ENCODE assay signal across 19 cellular contexts in the genomic region with DNA sequence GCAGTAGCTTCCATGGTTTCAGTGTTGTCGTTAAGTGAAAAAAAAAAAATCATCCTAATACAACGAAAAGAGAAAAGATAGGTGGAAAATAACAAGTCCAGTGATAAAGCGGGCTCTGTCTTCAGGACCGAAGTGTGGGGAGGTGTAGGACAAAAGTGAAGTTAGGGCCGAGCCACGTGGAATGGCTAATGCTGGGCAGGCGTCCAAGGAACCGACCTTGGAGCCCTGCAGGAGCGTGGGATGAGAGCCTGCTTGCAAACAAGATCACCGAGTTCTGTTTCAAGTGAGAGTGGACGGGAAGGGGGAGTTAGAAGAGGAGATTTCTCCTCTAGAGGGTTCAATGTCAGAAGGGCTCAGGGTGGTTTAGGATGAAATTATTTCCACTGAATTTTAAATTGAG. TPM values are rescaled to one million over a fixed set of nuclear protein-coding genes. Genes with fewer than 3 reads are reported as not detected.
DNase-seq lines count a peak whose midpoint lies in the region; ATAC-seq and TF ChIP-seq lines count a peak whose summit lies in the region.
"Had no signal": no experiment of that assay in that cellular context is flagged by ENCODE, and none has a peak within 500 bp of the region (broad histone marks: within the 10 kb centered on the region; RNA-seq: fewer than 3 reads in every experiment).

No MANE protein-coding gene starts in this region.

- TF ChIP-seq CTCF in heart left ventricle (IDR thresholded peaks at IDR 0.05) = no peak
- TF ChIP-seq CTCF in parathyroid adenoma (IDR thresholded peaks at IDR 0.05) = no peak
- no peak for TF ChIP-seq CTCF in progenitor cell of endocrine pancreas (IDR thresholded peaks at IDR 0.05; ENCODE audit: unreplicated experiment)

- H3K9me3 ChIP-seq in heart left ventricle = no peaks in the 10 kb centered on the region
- no peaks in the 10 kb centered on the region for H3K9me3 ChIP-seq in parathyroid adenoma (ENCODE audit: control insufficient read depth, low read length)
- H3K9me3 ChIP-seq: BLaER1 treated with 17β-estradiol and CSF1 and Interleukin-3, amounts not matched to agents 10 nM and 100 nM had no signal

- peak overlapping the region; percentile 70 for H2AFZ ChIP-seq in parathyroid adenoma

- DNase-seq in COLO829 (ENCODE audit: low spot score) = peak; percentile 42
- DNase-seq in amniotic epithelial cell (ENCODE audit: low read depth) = peak; percentile 41
- DNase-seq in heart left ventricle = peak; percentile 70 to 86 (median 74)
- no peak for DNase-seq in MV-4-11 (lab: John Stamatoyannopoulos, UW)
- DNase-seq in NCI-H2081 treated with DMSO at 0.1 percent for 48 hours (lab: John Stamatoyannopoulos, UW) = no peak
- no peak for DNase-seq in activated T-helper 1 cell treated with anti-CD3 and anti-CD28 coated beads, Interleukin-12 subunit alpha, Interleukin-12 subunit beta, Interleukin-2, Interleukin-4 antibody, amounts not matched to agents 30 ng/mL and 10 ng/mL and 1 ng/mL, durations not matched to agents 14 hours and 24 hours and 36 hours (ENCODE audit: low spot score)
- no peak for DNase-seq in progenitor cell of endocrine pancreas (ENCODE audit: low spot score, unreplicated experiment)
- DNase-seq: activated CD4-positive, alpha-beta T cell treated with anti-CD3 and anti-CD28 coated beads, Interleukin-2, amount 10 ng/mL, durations not matched to agents 7 days and 5 days; GOT3; PC-3; stimulated activated CD4-positive, alpha-beta T cell treated with anti-CD3 and anti-CD28 coated beads, Interleukin-2, amount 100 ng/mL, for 48 hours; T-helper 17 cell had no signal

- H3K36me3 Mint-ChIP-seq in activated T-helper 1 cell treated with anti-CD3 and anti-CD28 coated beads, Interleukin-12 subunit alpha, Interleukin-12 subunit beta, Interleukin-2, Interleukin-4 antibody, amounts not matched to agents 30 ng/mL and 10 ng/mL and 1 ng/mL, durations not matched to agents 14 hours and 24 hours and 36 hours (ENCODE audit: low read depth) = no peaks in the 10 kb centered on the region
- no peaks in the 10 kb centered on the region for H3K36me3 Mint-ChIP-seq in progenitor cell of endocrine pancreas (ENCODE audit: insufficient read depth)
- H3K36me3 Mint-ChIP-seq: stimulated activated effector memory CD8-positive, alpha-beta T cell treated with anti-CD3 and anti-CD28 coated beads, Interleukin-12 subunit alpha, Interleukin-12 subunit beta, amount 100 ng/mL, for 72 hours had no signal

- H3K27me3 ChIP-seq in heart left ventricle = no peaks in the 10 kb centered on the region
- no peaks in the 10 kb centered on the region for H3K27me3 ChIP-seq in parathyroid adenoma (ENCODE audit: control insufficient read depth, insufficient read depth, low read length)
- H3K27me3 ChIP-seq: BLaER1 treated with 17β-estradiol and CSF1 and Interleukin-3, amounts not matched to agents 10 nM and 100 nM had no signal

- WGBS in heart left ventricle, 4 donors = 9 to 14% (median 12%) methylated on average over 11 of the region's 11 CpGs

- H3K79me2 ChIP-seq in parathyroid adenoma = no peaks in the 10 kb centered on the region

- no peaks in the 10 kb centered on the region for H3K9me3 Mint-ChIP-seq in activated T-helper 1 cell treated with anti-CD3 and anti-CD28 coated beads, Interleukin-12 subunit alpha, Interleukin-12 subunit beta, Interleukin-2, Interleukin-4 antibody, amounts not matched to agents 30 ng/mL and 10 ng/mL and 1 ng/mL, durations not matched to agents 14 hours and 24 hours and 36 hours
- no peaks in the 10 kb centered on the region for H3K9me3 Mint-ChIP-seq in progenitor cell of endocrine pancreas (ENCODE audit: low read depth)
- H3K9me3 Mint-ChIP-seq: activated CD4-positive, alpha-beta T cell treated with anti-CD3 and anti-CD28 coated beads, Interleukin-2, amount 10 ng/mL, durations not matched to agents 7 days and 5 days; activated T-helper 2 cell treated with anti-CD3 and anti-CD28 coated beads, Interferon-gamma antibody, Interleukin-2, Interleukin-4, amounts not matched to agents 10 μg/mL and 5 μg/mL and 100 μg/mL, durations not matched to agents 14 hours and 24 hours and 36 hours; central memory CD8-positive, alpha-beta T cell; stimulated activated effector memory CD8-positive, alpha-beta T cell treated with anti-CD3 and anti-CD28 coated beads, Interleukin-12 subunit alpha, Interleukin-12 subunit beta, amount 100 ng/mL, for 72 hours had no signal

- peaks cover 0 to 12% (median 5%) of the 10 kb centered on the region in 12 donors for H3K4me1 ChIP-seq in heart left ventricle
- peaks cover 12% of the 10 kb centered on the region for H3K4me1 ChIP-seq in parathyroid adenoma

- H3K4me3 Mint-ChIP-seq in activated T-helper 1 cell treated with anti-CD3 and anti-CD28 coated beads, Interleukin-12 subunit alpha, Interleukin-12 subunit beta, Interleukin-2, Interleukin-4 antibody, amounts not matched to agents 30 ng/mL and 10 ng/mL and 1 ng/mL, durations not matched to agents 14 hours and 24 hours and 36 hours = no peak overlapping the region
- no peak overlapping the region for H3K4me3 Mint-ChIP-seq in progenitor cell of endocrine pancreas (ENCODE audit: low read depth)
- H3K4me3 Mint-ChIP-seq: activated CD4-positive, alpha-beta T cell treated with anti-CD3 and anti-CD28 coated beads, Interleukin-2, amount 10 ng/mL, durations not matched to agents 7 days and 5 days; central memory CD8-positive, alpha-beta T cell; stimulated activated effector memory CD8-positive, alpha-beta T cell treated with anti-CD3 and anti-CD28 coated beads, Interleukin-12 subunit alpha, Interleukin-12 subunit beta, amount 100 ng/mL, for 72 hours; T-helper 17 cell had no signal

- H3K27ac ChIP-seq in heart left ventricle (no peak overlapping the region), parathyroid adenoma (peak overlapping the region; percentile 30)
- H3K27ac ChIP-seq: BLaER1 treated with 17β-estradiol and CSF1 and Interleukin-3, amounts not matched to agents 10 nM and 100 nM had no signal

- H3K4me2 ChIP-seq in parathyroid adenoma (ENCODE audit: low read length) = peak overlapping the region; percentile 49
- H3K4me2 ChIP-seq: BLaER1 treated with 17β-estradiol and CSF1 and Interleukin-3, amounts not matched to agents 10 nM and 100 nM had no signal

- ATAC-seq in heart left ventricle = peak; percentile 91 to 97 (median 94)
- ATAC-seq: PC-3; stimulated activated effector memory CD8-positive, alpha-beta T cell treated with anti-CD3 and anti-CD28 coated beads, Interleukin-12 subunit alpha, Interleukin-12 subunit beta, amount 100 ng/mL, for 72 hours; T-helper 17 cell had no signal

- H3K27ac Mint-ChIP-seq in activated T-helper 1 cell treated with anti-CD3 and anti-CD28 coated beads, Interleukin-12 subunit alpha, Interleukin-12 subunit beta, Interleukin-2, Interleukin-4 antibody, amounts not matched to agents 30 ng/mL and 10 ng/mL and 1 ng/mL, durations not matched to agents 14 hours and 24 hours and 36 hours = no peak overlapping the region
- H3K27ac Mint-ChIP-seq in progenitor cell of endocrine pancreas = no peak overlapping the region
- H3K27ac Mint-ChIP-seq: activated CD4-positive, alpha-beta T cell treated with anti-CD3 and anti-CD28 coated beads, Interleukin-2, amount 10 ng/mL, durations not matched to agents 7 days and 5 days; activated T-helper 2 cell treated with anti-CD3 and anti-CD28 coated beads, Interferon-gamma antibody, Interleukin-2, Interleukin-4, amounts not matched to agents 10 μg/mL and 5 μg/mL and 100 μg/mL, durations not matched to agents 14 hours and 24 hours and 36 hours; stimulated activated effector memory CD8-positive, alpha-beta T cell treated with anti-CD3 and anti-CD28 coated beads, Interleukin-12 subunit alpha, Interleukin-12 subunit beta, amount 100 ng/mL, for 72 hours; T-helper 17 cell had no signal

- H3K9ac ChIP-seq in parathyroid adenoma = no peak overlapping the region
- H3K9ac ChIP-seq: BLaER1 treated with 17β-estradiol and CSF1 and Interleukin-3, amounts not matched to agents 10 nM and 100 nM had no signal

- peaks cover 3% of the 10 kb centered on the region for H3K27me3 Mint-ChIP-seq in activated T-helper 1 cell treated with anti-CD3 and anti-CD28 coated beads, Interleukin-12 subunit alpha, Interleukin-12 subunit beta, Interleukin-2, Interleukin-4 antibody, amounts not matched to agents 30 ng/mL and 10 ng/mL and 1 ng/mL, durations not matched to agents 14 hours and 24 hours and 36 hours (ENCODE audit: insufficient read depth)
- H3K27me3 Mint-ChIP-seq in progenitor cell of endocrine pancreas = peaks cover 5% of the 10 kb centered on the region

- TF ChIP-seq POLR2A in heart left ventricle (IDR thresholded peaks at IDR 0.05) = no peak

- H3K36me3 ChIP-seq in heart left ventricle (no peaks in the 10 kb centered on the region), parathyroid adenoma (ENCODE audit: control insufficient read depth, insufficient read depth, low read length) (no peaks in the 10 kb centered on the region)
- H3K36me3 ChIP-seq: BLaER1 treated with 17β-estradiol and CSF1 and Interleukin-3, amounts not matched to agents 10 nM and 100 nM had no signal

- H3K4me3 ChIP-seq in heart left ventricle = peak overlapping the region in 1 of 12 donors; percentile 31
- H3K4me3 ChIP-seq in parathyroid adenoma (ENCODE audit: low read depth, low read length) = peak overlapping the region; percentile 34
- H3K4me3 ChIP-seq: BLaER1 treated with 17β-estradiol and CSF1 and Interleukin-3, amounts not matched to agents 10 nM and 100 nM had no signal

- intact Hi-C loops in heart left ventricle (cut with DNase I) = no loop called here
- intact Hi-C loops in activated T-helper 1 cell treated with anti-CD3 and anti-CD28 coated beads, Interleukin-12 subunit alpha, Interleukin-12 subunit beta, Interleukin-2, Interleukin-4 antibody, amounts not matched to agents 30 ng/mL and 10 ng/mL and 1 ng/mL, durations not matched to agents 14 hours and 24 hours and 36 hours (cut with micrococcal nuclease) = no loop called here

- no peaks in the 10 kb centered on the region for H3K4me1 Mint-ChIP-seq in activated T-helper 1 cell treated with anti-CD3 and anti-CD28 coated beads, Interleukin-12 subunit alpha, Interleukin-12 subunit beta, Interleukin-2, Interleukin-4 antibody, amounts not matched to agents 30 ng/mL and 10 ng/mL and 1 ng/mL, durations not matched to agents 14 hours and 24 hours and 36 hours (ENCODE audit: low read depth)
- H3K4me1 Mint-ChIP-seq in progenitor cell of endocrine pancreas (ENCODE audit: low read depth) = no peaks in the 10 kb centered on the region
- H3K4me1 Mint-ChIP-seq: activated CD4-positive, alpha-beta T cell treated with anti-CD3 and anti-CD28 coated beads, Interleukin-2, amount 10 ng/mL, durations not matched to agents 7 days and 5 days; central memory CD8-positive, alpha-beta T cell; T-helper 17 cell had no signal

RNA-seq across cellular contexts. Expression of gene A2ML1, which starts 22.2 kb away (rescaled TPM):
- total RNA-seq in heart left ventricle = under 1 TPM in 1 of 9 donors, not detected in 8; 0.25 TPM
- polyA plus RNA-seq in heart left ventricle = under 1 TPM; 0.07 to 0.08 TPM
- not detected in 2 replicates for total RNA-seq in activated T-helper 1 cell treated with anti-CD3 and anti-CD28 coated beads, Interleukin-12 subunit alpha, Interleukin-12 subunit beta, Interleukin-2, Interleukin-4 antibody, amounts not matched to agents 30 ng/mL and 10 ng/mL and 1 ng/mL, durations not matched to agents 14 hours and 24 hours and 36 hours
- 0.19 and 0.38 TPM in 2 replicates for total RNA-seq in progenitor cell of endocrine pancreas
- total RNA-seq: activated CD4-positive, alpha-beta T cell treated with anti-CD3 and anti-CD28 coated beads, Interleukin-2, amount 10 ng/mL, durations not matched to agents 7 days and 5 days; activated T-helper 2 cell treated with anti-CD3 and anti-CD28 coated beads, Interferon-gamma antibody, Interleukin-2, Interleukin-4, amounts not matched to agents 10 μg/mL and 5 μg/mL and 100 μg/mL, durations not matched to agents 14 hours and 24 hours and 36 hours; epithelial cell of proximal tubule; omental fat pad; T-helper 17 cell had no signal

Comparison
In these comparisons a context has a peak if more than half of its experiments do, and no peak if none do; other contexts are left out.
1. DNase-seq: peak in COLO829 (single experiment), amniotic epithelial cell (single experiment) and heart left ventricle (5 of 5); none in MV-4-11 (single experiment), NCI-H2081 treated with DMSO at 0.1 percent for 48 hours (single experiment), activated T-helper 1 cell treated with anti-CD3 and anti-CD28 coated beads, Interleukin-12 subunit alpha, Interleukin-12 subunit beta, Interleukin-2, Interleukin-4 antibody, amounts not matched to agents 30 ng/mL and 10 ng/mL and 1 ng/mL, durations not matched to agents 14 hours and 24 hours and 36 hours (single experiment) and progenitor cell of endocrine pancreas (single experiment).